Comparison of ENCODE assay signal across 29 cellular contexts in genomic region chr5:61907995-61908394, GRCh38.
"Had no signal": no experiment of that assay in that cellular context is flagged by ENCODE, and none has a peak within 500 bp of the region (broad histone marks: within the 10 kb centered on the region; RNA-seq: fewer than 3 reads in every experiment).

No MANE protein-coding gene starts in this region.

- H3K27ac Mint-ChIP-seq: dendritic cell treated with granulocyte-macrophage colony-stimulating factor and Interleukin-4, amounts not matched to agents 40 ng/mL and 50 ng/mL, for 4 days; effector memory CD8-positive, alpha-beta T cell; endodermal cell had no signal

- DNase-seq: colonic mucosa; cortex of kidney; dermis blood vessel endothelial cell; dorsolateral prefrontal cortex; effector CD4-positive, alpha-beta T cell; effector CD8-positive, alpha-beta T cell; effector memory CD4-positive, alpha-beta T cell; effector memory CD8-positive, alpha-beta T cell; endodermal cell; erythroblast; esophagus squamous epithelium; foreskin fibroblast; foreskin keratinocyte; foreskin melanocyte; gastrocnemius medialis; glutamatergic neuron; head of caudate nucleus; heart left ventricle; heart right ventricle had no signal

- H3K4me3 Mint-ChIP-seq: dendritic cell treated with granulocyte-macrophage colony-stimulating factor and Interleukin-4, amounts not matched to agents 40 ng/mL and 50 ng/mL, for 4 days; effector memory CD8-positive, alpha-beta T cell; endodermal cell had no signal

- H3K36me3 ChIP-seq: colonic mucosa, esophagus muscularis mucosa, esophagus squamous epithelium, gastrocnemius medialis, gastroesophageal sphincter, heart left ventricle, heart right ventricle had no signal

- H3K27me3 ChIP-seq: colonic mucosa, dorsolateral prefrontal cortex, esophagus muscularis mucosa, esophagus squamous epithelium, foreskin keratinocyte, gastrocnemius medialis, gastroesophageal sphincter, heart left ventricle, heart right ventricle had no signal

- ATAC-seq: effector memory CD8-positive, alpha-beta T cell; esophagus mucosa; foreskin keratinocyte; gastrocnemius medialis; gastroesophageal sphincter; heart left ventricle; heart right ventricle had no signal

- H3K9me3 ChIP-seq: colonic mucosa, gastrocnemius medialis had no signal

- H3K4me1 ChIP-seq: colonic mucosa, esophagus squamous epithelium, gastrocnemius medialis, heart left ventricle, heart right ventricle had no signal

- H3K27me3 Mint-ChIP-seq: dendritic cell treated with granulocyte-macrophage colony-stimulating factor and Interleukin-4, amounts not matched to agents 40 ng/mL and 50 ng/mL, for 4 days; effector memory CD8-positive, alpha-beta T cell had no signal

- FAIRE-seq: colon, endometrium, endothelial cell of umbilical vein, frontal cortex had no signal

- H3K27ac ChIP-seq: colonic mucosa, coronary artery, dorsolateral prefrontal cortex, epithelial cell of prostate, esophagus muscularis mucosa, esophagus squamous epithelium, foreskin keratinocyte, gastrocnemius medialis, gastroesophageal sphincter, heart left ventricle, heart right ventricle had no signal

- H3K4me3 ChIP-seq: colonic mucosa, coronary artery, dorsolateral prefrontal cortex, esophagus muscularis mucosa, esophagus squamous epithelium, gastrocnemius medialis, gastroesophageal sphincter, heart left ventricle, heart right ventricle had no signal
